ENCODE assay signal across 15 cellular contexts in the genomic region with DNA sequence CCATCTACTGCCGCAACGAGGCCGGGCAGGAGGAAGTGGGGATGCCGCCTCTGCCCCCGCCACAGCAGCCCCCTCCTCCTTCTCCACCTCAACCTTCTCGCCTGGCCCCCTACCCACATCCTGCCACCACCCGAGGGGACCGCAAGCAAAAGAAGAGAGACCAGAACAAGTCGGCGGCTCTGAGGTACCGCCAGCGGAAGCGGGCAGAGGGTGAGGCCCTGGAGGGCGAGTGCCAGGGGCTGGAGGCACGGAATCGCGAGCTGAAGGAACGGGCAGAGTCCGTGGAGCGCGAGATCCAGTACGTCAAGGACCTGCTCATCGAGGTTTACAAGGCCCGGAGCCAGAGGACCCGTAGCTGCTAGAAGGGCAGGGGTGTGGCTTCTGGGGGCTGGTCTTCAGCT. TPM values are rescaled to one million over a fixed set of nuclear protein-coding genes. Genes with fewer than 3 reads are reported as not detected.
DNase-seq lines count a peak whose midpoint lies in the region; ATAC-seq lines count a peak whose summit lies in the region.
"Had no signal": no experiment of that assay in that cellular context is flagged by ENCODE, and none has a peak within 500 bp of the region (broad histone marks: within the 10 kb centered on the region; RNA-seq: fewer than 3 reads in every experiment).

No MANE protein-coding gene starts in this region.

- CTCF ChIA-PET in CD4-positive, alpha-beta memory T cell (lab: Charles Lee; ENCODE audit: partially characterized antibody) = no interaction called here
- CTCF ChIA-PET in naive thymus-derived CD4-positive, alpha-beta T cell (lab: Charles Lee) = interaction anchor here (0.6 kb wide), 1 partner anchor 11 kb away, joined by 3 read pairs; no protein-coding TSS in a partner anchor

- H3K36me3 Mint-ChIP-seq in CD4-positive, alpha-beta memory T cell = peaks cover 10 to 15% of the 10 kb centered on the region in 2 donors
- H3K36me3 Mint-ChIP-seq in naive thymus-derived CD4-positive, alpha-beta T cell = peaks cover 0 to 42% (median 7%) of the 10 kb centered on the region in 5 donors

- POLR2A ChIA-PET in CD4-positive, alpha-beta memory T cell (lab: Charles Lee; ENCODE audit: partially characterized antibody) = interaction anchor here (1.0 to 1.5 kb wide), 2 partner anchors 35 to 56 kb away, joined by 4 to 8 read pairs; partner anchors contain the start of genes AKT1S1 and TBC1D17
- POLR2A ChIA-PET in naive thymus-derived CD4-positive, alpha-beta T cell (lab: Charles Lee) = interaction anchor here (0.7 to 1.0 kb wide), 3 partner anchors 35 to 66 kb away, joined by 3 read pairs; no protein-coding TSS in a partner anchor

- H3K36me3 ChIP-seq in CD4-positive, alpha-beta memory T cell (ENCODE audit: insufficient read depth, low read length) = no peaks in the 10 kb centered on the region
- H3K36me3 ChIP-seq in naive thymus-derived CD4-positive, alpha-beta T cell (ENCODE audit: control insufficient read depth in 2 of 3, insufficient read depth in 3 of 3, low read length in 3 of 3) = peaks cover 0 to 7% (median 0%) of the 10 kb centered on the region in 3 experiments
- H3K36me3 ChIP-seq: prostate gland had no signal

- no peaks in the 10 kb centered on the region for H3K27me3 Mint-ChIP-seq in CD4-positive, alpha-beta memory T cell
- peaks cover 0 to 11% (median 0%) of the 10 kb centered on the region in 5 donors for H3K27me3 Mint-ChIP-seq in naive thymus-derived CD4-positive, alpha-beta T cell

- no peak for ATAC-seq in naive thymus-derived CD4-positive, alpha-beta T cell
- no peak for ATAC-seq in GM18519 (IDR thresholded peaks at IDR 0.05; ENCODE audit: low FRiP score, unreplicated experiment)

- H3K27ac ChIP-seq in CD4-positive, alpha-beta memory T cell (ENCODE audit: low read depth, low read length) = no peak overlapping the region
- peak overlapping the region; percentile 42 for H3K27ac ChIP-seq in naive thymus-derived CD4-positive, alpha-beta T cell (ENCODE audit: low read depth, low read length)
- H3K27ac ChIP-seq: prostate gland had no signal

- H3K27ac Mint-ChIP-seq in CD4-positive, alpha-beta memory T cell = peak overlapping the region; percentile 29 to 89 (median 78)
- peak overlapping the region in 8 of 9 donors; percentile 41 to 87 (median 72) for H3K27ac Mint-ChIP-seq in naive thymus-derived CD4-positive, alpha-beta T cell

- intact Hi-C loops in CD4-positive, alpha-beta memory T cell (cut with micrococcal nuclease) = loop anchor here (5.0 kb wide), 1 partner anchor 165 kb away; the partner anchor contains the start of gene AP2A1
- intact Hi-C loops in naive thymus-derived CD4-positive, alpha-beta T cell (cut with micrococcal nuclease) = no loop called here

- H3K4me1 ChIP-seq in CD4-positive, alpha-beta memory T cell (ENCODE audit: insufficient read depth, low read length) = peaks cover 41% of the 10 kb centered on the region
- peaks cover 28 to 30% of the 10 kb centered on the region in 2 donors for H3K4me1 ChIP-seq in naive thymus-derived CD4-positive, alpha-beta T cell (ENCODE audit: control insufficient read depth in 2 of 2, insufficient read depth in 2 of 2, low read length in 2 of 2)

- H3K4me3 Mint-ChIP-seq in CD4-positive, alpha-beta memory T cell = peak overlapping the region; percentile 46 to 80 (median 60)
- H3K4me3 Mint-ChIP-seq in naive thymus-derived CD4-positive, alpha-beta T cell = peak overlapping the region; percentile 44 to 97 (median 72)

- H3K9me3 Mint-ChIP-seq in CD4-positive, alpha-beta memory T cell = peaks cover 0 to 7% (median 0%) of the 10 kb centered on the region in 8 donors
- peaks cover 0 to 16% (median 3%) of the 10 kb centered on the region in 11 donors for H3K9me3 Mint-ChIP-seq in naive thymus-derived CD4-positive, alpha-beta T cell

- H3K9me3 ChIP-seq in CD4-positive, alpha-beta memory T cell (ENCODE audit: control insufficient read depth in 1 of 2, low read length in 2 of 2) = no peaks in the 10 kb centered on the region
- H3K9me3 ChIP-seq in naive thymus-derived CD4-positive, alpha-beta T cell (ENCODE audit: control insufficient read depth in 2 of 3, low read length in 3 of 3) = no peaks in the 10 kb centered on the region
- H3K9me3 ChIP-seq: prostate gland had no signal

- no peak overlapping the region for H3K4me3 ChIP-seq in CD4-positive, alpha-beta memory T cell (ENCODE audit: low read length in 2 of 2)
- H3K4me3 ChIP-seq in naive thymus-derived CD4-positive, alpha-beta T cell (ENCODE audit: low read length) = no peak overlapping the region
- H3K4me3 ChIP-seq: prostate gland had no signal

- DNase-seq in CD4-positive, alpha-beta memory T cell = peak; percentile 52 to 65 (median 60)
- peak; percentile 14 for DNase-seq in T follicular helper cell (ENCODE audit: low read depth)
- peak; percentile 56 for DNase-seq in activated effector memory CD4-positive, alpha-beta T cell treated with Interleukin-2 at 50 U/mL for 16 hours
- peak in 7 of 9 donors; percentile 32 to 69 (median 61) for DNase-seq in naive thymus-derived CD4-positive, alpha-beta T cell
- DNase-seq in NCI-H1436 treated with DMSO at 0.1 percent for 48 hours (lab: John Stamatoyannopoulos, UW) = no peak
- no peak for DNase-seq in pons (ENCODE audit: low spot score)
- DNase-seq in NCI-H524 treated with DMSO at 0.1 percent for 48 hours (lab: John Stamatoyannopoulos, UW) = no peak
- DNase-seq: GOT3, KBM-7, NCI-H1694, NCI-H526 treated with DMSO at 0.1 percent for 48 hours, Right ventricle myocardium superior had no signal

- H3K4me1 Mint-ChIP-seq in CD4-positive, alpha-beta memory T cell = peaks cover 30 to 54% (median 44%) of the 10 kb centered on the region in 4 donors
- H3K4me1 Mint-ChIP-seq in naive thymus-derived CD4-positive, alpha-beta T cell = peaks cover 37 to 60% (median 54%) of the 10 kb centered on the region in 7 donors

- no peaks in the 10 kb centered on the region for H3K27me3 ChIP-seq in CD4-positive, alpha-beta memory T cell (ENCODE audit: insufficient read depth, low read length)
- H3K27me3 ChIP-seq in naive thymus-derived CD4-positive, alpha-beta T cell (ENCODE audit: control insufficient read depth in 2 of 2, insufficient read depth in 2 of 2, low read length in 2 of 2) = no peaks in the 10 kb centered on the region

RNA-seq across cellular contexts. Expression of gene NUP62, which starts 3.4 kb away (rescaled TPM):
- 10 to 100 TPM; 65.2 to 68.2 TPM for total RNA-seq in CD4-positive, alpha-beta memory T cell
- polyA plus RNA-seq in CD4-positive, alpha-beta memory T cell = 10 to 100 TPM; 43.3 to 71.0 TPM
- 100 to 1,000 TPM in 1 of 5 experiments, 10 to 100 TPM in 4; 26.9 to 130 (median 52.4) TPM for total RNA-seq in naive thymus-derived CD4-positive, alpha-beta T cell
- 10 to 100 TPM; 46.3 to 65.0 TPM for polyA plus RNA-seq in naive thymus-derived CD4-positive, alpha-beta T cell

RNA-seq across cellular contexts. Expression of gene ATF5, which starts 3.7 kb away (rescaled TPM):
- 1 to 10 TPM; 7.9 to 8.3 TPM for total RNA-seq in CD4-positive, alpha-beta memory T cell
- 1 to 10 TPM; 1.8 to 2.3 TPM for polyA plus RNA-seq in CD4-positive, alpha-beta memory T cell
- total RNA-seq in naive thymus-derived CD4-positive, alpha-beta T cell = 10 to 100 TPM in 3 of 5 experiments, 1 to 10 TPM in 2; 5.9 to 16.1 (median 14.9) TPM
- polyA plus RNA-seq in naive thymus-derived CD4-positive, alpha-beta T cell = 1 to 10 TPM; 1.6 to 1.9 TPM

RNA-seq across cellular contexts. Expression of gene SIGLEC11, which starts 28.2 kb away (rescaled TPM):
- not detected for total RNA-seq in CD4-positive, alpha-beta memory T cell
- polyA plus RNA-seq in CD4-positive, alpha-beta memory T cell = not detected
- total RNA-seq in naive thymus-derived CD4-positive, alpha-beta T cell = 1 to 10 TPM in 1 of 5 experiments, under 1 TPM in 3, not detected in 1; 0.14 to 1.3 (median 0.39) TPM
- not detected for polyA plus RNA-seq in naive thymus-derived CD4-positive, alpha-beta T cell
- total RNA-seq: kidney epithelial cell had no signal

RNA-seq across cellular contexts. Expression of gene IL4I1, which starts 36.0 kb away (rescaled TPM):
- 1 to 10 TPM; 2.6 to 3.4 TPM for total RNA-seq in CD4-positive, alpha-beta memory T cell
- polyA plus RNA-seq in CD4-positive, alpha-beta memory T cell = 10 to 100 TPM in 1 of 2 donors, 1 to 10 TPM in 1; 9.4 to 10.4 TPM
- 1 to 10 TPM; 1.2 to 6.8 (median 1.9) TPM for total RNA-seq in naive thymus-derived CD4-positive, alpha-beta T cell
- polyA plus RNA-seq in naive thymus-derived CD4-positive, alpha-beta T cell = not detected
- total RNA-seq: Right ventricle myocardium superior had no signal

RNA-seq across cellular contexts. Expression of gene TBC1D17, which starts 55.2 kb away (rescaled TPM):
- total RNA-seq in CD4-positive, alpha-beta memory T cell = 100 to 1,000 TPM; 101 TPM
- polyA plus RNA-seq in CD4-positive, alpha-beta memory T cell = 10 to 100 TPM in 1 of 2 donors, 1 to 10 TPM in 1; 6.0 to 14.9 TPM
- total RNA-seq in naive thymus-derived CD4-positive, alpha-beta T cell = 100 to 1,000 TPM in 1 of 5 experiments, 10 to 100 TPM in 4; 42.9 to 106 (median 53.0) TPM
- 10 to 100 TPM; 11.6 to 22.2 TPM for polyA plus RNA-seq in naive thymus-derived CD4-positive, alpha-beta T cell

Comparison
In these comparisons a context has a peak if more than half of its experiments do, and no peak if none do; other contexts are left out.
1. DNase-seq: peak in CD4-positive, alpha-beta memory T cell (5 of 5), T follicular helper cell (single experiment), activated effector memory CD4-positive, alpha-beta T cell treated with Interleukin-2 at 50 U/mL for 16 hours (single experiment) and naive thymus-derived CD4-positive, alpha-beta T cell (7 of 9); none in NCI-H1436 treated with DMSO at 0.1 percent for 48 hours (single experiment), pons (single experiment) and NCI-H524 treated with DMSO at 0.1 percent for 48 hours (single experiment).